In genomic region chr9:137240321-137240840, GRCh38 we compare ENCODE assay signal across 8 cellular contexts. TPM values are rescaled to one million over a fixed set of nuclear protein-coding genes. Genes with fewer than 3 reads are reported as not detected.
DNase-seq lines count a peak whose midpoint lies in the region; ATAC-seq and TF ChIP-seq lines count a peak whose summit lies in the region.

No MANE protein-coding gene starts in this region.

- peak overlapping the region; percentile 80 for H3K4me3 ChIP-seq in Caco-2 (ENCODE audit: low read depth, low read length)
- peak overlapping the region; percentile 48 for H3K4me3 ChIP-seq in RWPE2 (ENCODE audit: severe bottlenecking)
- H3K4me3 ChIP-seq in psoas muscle = peak overlapping the region; percentile 97

- peak overlapping the region; percentile 95 for H3K27ac Mint-ChIP-seq in Caco-2 (ENCODE audit: unreplicated experiment)
- H3K27ac Mint-ChIP-seq in activated naive CD8-positive, alpha-beta T cell treated with anti-CD3 and anti-CD28 coated beads, Interleukin-2, amount 50 U/mL, for 24 hours = peak overlapping the region; percentile 42

- POLR2A ChIA-PET in Caco-2 (lab: Charles Lee) = interaction anchor here (0.5 to 2.4 kb wide), 31 partner anchors 9 to 1333 kb away, joined by 3 to 39 read pairs (median 4); partner anchors contain the start of genes CAMSAP1, ENTPD8, MAN1B1 and MRPL41

- intact Hi-C loops in Caco-2 (cut with micrococcal nuclease; ENCODE audit: unreplicated experiment) (loop anchor here (2.0 to 10.0 kb wide), 3 partner anchors 18 to 446 kb away; partner anchors contain the start of genes CCDC183, RNF208 and TMEM141), left cardiac atrium (cut with DNase I) (no loop called here), psoas muscle (cut with DNase I) (no loop called here)

- H3K36me3 ChIP-seq in Caco-2 (ENCODE audit: control insufficient read depth, insufficient read depth, low read length) (peaks cover 2% of the 10 kb centered on the region; the same call in 1 of the 2 replicates), RWPE2 (ENCODE audit: low read depth) (peaks cover 25% of the 10 kb centered on the region), psoas muscle (ENCODE audit: insufficient read depth in 1 of 2, low read depth in 1 of 2) (peaks cover 0 to 23% of the 10 kb centered on the region in 2 donors)

- H3K27ac ChIP-seq in RWPE2 (ENCODE audit: poor library complexity, severe bottlenecking) (peak overlapping the region; percentile 91), psoas muscle (peak overlapping the region; percentile 98)

- no peak for DNase-seq in Caco-2
- DNase-seq in RWPE2 (ENCODE audit: low spot score) = no peak
- DNase-seq in activated naive CD8-positive, alpha-beta T cell treated with anti-CD3 and anti-CD28 coated beads, Interleukin-2, amount 50 U/mL, for 24 hours = peak; percentile 70
- DNase-seq in left cardiac atrium = peak; percentile 85
- DNase-seq in psoas muscle = peak; percentile 80 to 88
- DNase-seq in ecto neural progenitor cell (ENCODE audit: low spot score) = no peak

- TSS peak; percentile 61 for BruUV-seq in Caco-2 (replicated peaks; lab: Mats Ljungman, UMichigan)

- H3K27me3 ChIP-seq in Caco-2 (replicated peaks; ENCODE audit: control insufficient read depth, insufficient read depth, low read length) (no peaks in the 10 kb centered on the region), RWPE2 (ENCODE audit: insufficient read depth, poor library complexity, severe bottlenecking) (no peaks in the 10 kb centered on the region), psoas muscle (ENCODE audit: insufficient read depth in 3 of 3, low read length in 2 of 3) (no peaks in the 10 kb centered on the region)

- peaks cover 58% of the 10 kb centered on the region for H3K36me3 Mint-ChIP-seq in Caco-2 (ENCODE audit: insufficient read depth, unreplicated experiment)
- H3K36me3 Mint-ChIP-seq in activated naive CD8-positive, alpha-beta T cell treated with anti-CD3 and anti-CD28 coated beads, Interleukin-2, amount 50 U/mL, for 24 hours (ENCODE audit: low read depth) = peaks cover 25% of the 10 kb centered on the region

- 0 to 1% (median 0%) methylated on average over 39 to 58 of the region's 58 CpGs for WGBS in psoas muscle, 3 donors

- H3K27me3 Mint-ChIP-seq in Caco-2 (ENCODE audit: insufficient read depth, unreplicated experiment) = peaks cover 3% of the 10 kb centered on the region
- H3K27me3 Mint-ChIP-seq in activated naive CD8-positive, alpha-beta T cell treated with anti-CD3 and anti-CD28 coated beads, Interleukin-2, amount 50 U/mL, for 24 hours = peaks cover 3% of the 10 kb centered on the region

- TF ChIP-seq CTCF in Caco-2 (IDR thresholded peaks at IDR 0.05; ENCODE audit: insufficient read depth in 1 of 2, low read depth in 1 of 2, low read length in 1 of 2, severe bottlenecking in 1 of 2, unreplicated experiment in 1 of 2) (peak in 1 of 2 experiments; percentile 43), RWPE2 (IDR thresholded peaks at IDR 0.05; ENCODE audit: poor library complexity, severe bottlenecking) (peak; percentile 27), psoas muscle (IDR thresholded peaks at IDR 0.05) (no peak)

- ATAC-seq in GM19395 (IDR thresholded peaks at IDR 0.05; ENCODE audit: unreplicated experiment) (peak; percentile 31), HG03521 (IDR thresholded peaks at IDR 0.05; ENCODE audit: unreplicated experiment) (peak; percentile 21), RWPE2 (ENCODE audit: low read depth) (peak; percentile 13), left cardiac atrium (peak; percentile 55 to 59), psoas muscle (peak; percentile 29 to 46 (median 42))
- ATAC-seq in activated naive CD8-positive, alpha-beta T cell treated with anti-CD3 and anti-CD28 coated beads, Interleukin-2, amount 50 U/mL, for 24 hours = peak; percentile 20

- H3K9me3 Mint-ChIP-seq in Caco-2 (ENCODE audit: unreplicated experiment) = no peaks in the 10 kb centered on the region
- no peaks in the 10 kb centered on the region for H3K9me3 Mint-ChIP-seq in activated naive CD8-positive, alpha-beta T cell treated with anti-CD3 and anti-CD28 coated beads, Interleukin-2, amount 50 U/mL, for 24 hours

- H3K4me1 Mint-ChIP-seq in Caco-2 (ENCODE audit: low read depth, unreplicated experiment) = peaks cover 7% of the 10 kb centered on the region
- peaks cover 34% of the 10 kb centered on the region for H3K4me1 Mint-ChIP-seq in activated naive CD8-positive, alpha-beta T cell treated with anti-CD3 and anti-CD28 coated beads, Interleukin-2, amount 50 U/mL, for 24 hours

- H3K4me1 ChIP-seq in Caco-2 (peaks cover 31% of the 10 kb centered on the region), RWPE2 (ENCODE audit: insufficient read depth, poor library complexity, severe bottlenecking) (peaks cover 6% of the 10 kb centered on the region), psoas muscle (peaks cover 65% of the 10 kb centered on the region)

- peak overlapping the region; percentile 80 for H3K4me3 Mint-ChIP-seq in Caco-2 (ENCODE audit: unreplicated experiment)
- peak overlapping the region; percentile 88 for H3K4me3 Mint-ChIP-seq in activated naive CD8-positive, alpha-beta T cell treated with anti-CD3 and anti-CD28 coated beads, Interleukin-2, amount 50 U/mL, for 24 hours

- CTCF ChIA-PET in Caco-2 (lab: Charles Lee) = interaction anchor here (0.8 to 2.7 kb wide), 11 partner anchors 11 to 293 kb away, joined by 3 to 13 read pairs (median 4); partner anchors contain the start of gene NRARP

- H3K9me3 ChIP-seq in Caco-2 (no peaks in the 10 kb centered on the region), RWPE2 (ENCODE audit: severe bottlenecking) (no peaks in the 10 kb centered on the region), psoas muscle (no peaks in the 10 kb centered on the region)

RNA-seq across cellular contexts. Expression of gene TUBB4B, which starts 0.7 kb away (rescaled TPM):
- total RNA-seq in Caco-2 (2022) (481 and 487 TPM in 2 replicates), left cardiac atrium (100 to 1,000 TPM; 324 to 437 TPM), psoas muscle (100 to 1,000 TPM; 111 to 273 (median 230) TPM)
- 100 to 1,000 TPM; 350 to 838 (median 389) TPM for polyA plus RNA-seq in psoas muscle

RNA-seq across cellular contexts. Expression of gene SLC34A3, which starts 9.7 kb away (rescaled TPM):
- total RNA-seq in Caco-2 (2022) (0.19 TPM in 1 of 2 replicates, not detected in the other), left cardiac atrium (not detected), psoas muscle (not detected)
- polyA plus RNA-seq in psoas muscle = not detected

RNA-seq across cellular contexts. Expression of gene STPG3, which starts 10.7 kb away (rescaled TPM):
- total RNA-seq in Caco-2 (2022) (not detected in 2 replicates), left cardiac atrium (under 1 TPM in 1 of 2 donors, not detected in 1; 0.59 TPM), psoas muscle (not detected)
- polyA plus RNA-seq in psoas muscle = under 1 TPM in 1 of 3 donors, not detected in 2; 0.08 TPM

RNA-seq across cellular contexts. Expression of gene RNF224, which starts 13.1 kb away (rescaled TPM):
- total RNA-seq in Caco-2 (2022) (0.27 TPM in 1 of 2 replicates, not detected in the other), left cardiac atrium (not detected), psoas muscle (not detected)
- under 1 TPM in 1 of 3 donors, not detected in 2; 0.01 TPM for polyA plus RNA-seq in psoas muscle

RNA-seq across cellular contexts. Expression of gene NELFB, which starts 14.7 kb away (rescaled TPM):
- total RNA-seq in Caco-2 (2022) (79.1 and 79.8 TPM in 2 replicates), left cardiac atrium (10 to 100 TPM; 35.1 to 38.1 TPM), psoas muscle (10 to 100 TPM; 39.1 to 53.7 (median 42.8) TPM)
- 10 to 100 TPM; 43.2 to 74.3 (median 58.5) TPM for polyA plus RNA-seq in psoas muscle

Comparison
In these comparisons a context has a peak if more than half of its experiments do, and no peak if none do; other contexts are left out.
1. DNase-seq: peak in activated naive CD8-positive, alpha-beta T cell treated with anti-CD3 and anti-CD28 coated beads, Interleukin-2, amount 50 U/mL, for 24 hours (single experiment), left cardiac atrium (single experiment) and psoas muscle (2 of 2); none in Caco-2 (0 of 2), RWPE2 (single experiment) and ecto neural progenitor cell (single experiment).
2. Peak in every context shown above with its lines, with median percentiles within 50 percentile points of each other: H3K4me3 ChIP-seq and ATAC-seq.